8 cellular contexts compared by ENCODE assay signal in the genomic region with DNA sequence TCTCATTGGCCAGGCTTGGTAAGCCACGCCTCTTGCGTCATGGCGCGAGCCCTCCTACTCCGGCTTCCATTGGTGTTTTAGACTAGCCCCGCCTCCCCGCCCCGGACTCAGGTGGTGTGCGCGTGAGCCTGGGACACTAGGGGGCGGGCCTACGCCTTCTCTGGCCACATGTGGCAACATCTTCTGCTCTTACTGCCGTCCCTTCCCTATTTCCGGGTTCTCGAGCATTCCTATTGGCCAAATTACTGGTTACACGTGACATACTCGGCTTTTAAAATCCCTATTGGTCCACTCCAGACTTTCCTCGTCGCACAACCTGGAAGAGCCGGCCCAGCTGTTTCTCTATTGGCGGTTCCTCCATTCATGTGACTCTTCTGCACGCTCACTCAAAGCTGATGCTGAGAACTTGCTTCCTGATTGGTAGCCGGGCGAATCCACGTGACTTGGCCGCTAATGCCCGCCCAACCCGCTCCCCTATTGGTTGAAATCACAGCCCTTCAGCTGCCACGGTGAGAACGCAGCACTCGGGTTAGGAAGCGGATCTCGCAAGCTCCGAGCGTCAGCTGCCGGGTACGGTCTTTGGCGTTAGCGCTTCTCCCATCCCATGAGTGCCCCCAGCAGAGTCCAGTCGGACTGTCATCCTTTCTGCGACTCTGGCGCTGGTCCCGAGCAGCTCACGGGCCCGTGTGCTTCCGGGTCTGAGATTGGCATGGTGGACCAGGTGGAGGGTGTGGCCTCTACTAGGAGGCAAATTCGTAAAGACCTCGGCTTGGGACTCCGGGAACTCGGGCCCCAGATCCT. TPM values are rescaled to one million over a fixed set of nuclear protein-coding genes. Genes with fewer than 3 reads are reported as not detected.
DNase-seq lines count a peak whose midpoint lies in the region; ATAC-seq and TF ChIP-seq lines count a peak whose summit lies in the region.

A gene with protein sequence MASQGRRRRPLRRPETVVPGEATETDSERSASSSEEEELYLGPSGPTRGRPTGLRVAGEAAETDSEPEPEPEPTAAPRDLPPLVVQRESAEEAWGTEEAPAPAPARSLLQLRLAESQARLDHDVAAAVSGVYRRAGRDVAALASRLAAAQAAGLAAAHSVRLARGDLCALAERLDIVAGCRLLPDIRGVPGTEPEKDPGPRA (plus strand): TSS at position 523 of the 801 bp plus-strand sequence. CDS start 513 bp downstream, outside the sequence.

- TF ChIP-seq CTCF in coronary artery (IDR thresholded peaks at IDR 0.05): no peak

- no peaks in the 10 kb centered on the region for H3K27me3 Mint-ChIP-seq in activated CD4-positive, alpha-beta T cell treated with anti-CD3 and anti-CD28 coated beads, Interleukin-2, amount 10 ng/mL, durations not matched to agents 24 days and 14 days

- H3K9me3 Mint-ChIP-seq in activated CD4-positive, alpha-beta T cell treated with anti-CD3 and anti-CD28 coated beads, Interleukin-2, amount 10 ng/mL, durations not matched to agents 24 days and 14 days: no peaks in the 10 kb centered on the region

- H3K4me1 Mint-ChIP-seq in activated CD4-positive, alpha-beta T cell treated with anti-CD3 and anti-CD28 coated beads, Interleukin-2, amount 10 ng/mL, durations not matched to agents 24 days and 14 days: peaks cover 20% of the 10 kb centered on the region

- DNase-seq in C1 segment of cervical spinal cord (lab: John Stamatoyannopoulos, UW) (peak; percentile 93 to 100 (median 100)), NCI-H526 treated with DMSO at 0.1 percent for 48 hours (lab: John Stamatoyannopoulos, UW) (peak; percentile 100), coronary artery (ENCODE audit: low spot score) (peak; percentile 100), left colon (peak; percentile 100)
- DNase-seq in activated CD4-positive, alpha-beta T cell treated with anti-CD3 and anti-CD28 coated beads, Interleukin-2, amount 10 ng/mL, durations not matched to agents 24 days and 14 days: peak; percentile 100
- peak; percentile 100 for DNase-seq in stimulated activated CD4-positive, alpha-beta T cell treated with anti-CD3 and anti-CD28 coated beads, Interleukin-1b, Interleukin-23, amount 100 ng/mL, for 48 hours

- H3K27ac ChIP-seq in coronary artery: peak within 1 kb of the TSS; percentile 93 to 96

- peak within 1 kb of the TSS; percentile 93 for H3K27ac Mint-ChIP-seq in activated CD4-positive, alpha-beta T cell treated with anti-CD3 and anti-CD28 coated beads, Interleukin-2, amount 10 ng/mL, durations not matched to agents 24 days and 14 days

- H3K4me3 Mint-ChIP-seq in activated CD4-positive, alpha-beta T cell treated with anti-CD3 and anti-CD28 coated beads, Interleukin-2, amount 10 ng/mL, durations not matched to agents 24 days and 14 days: peak within 1 kb of the TSS; percentile 88

- H3K36me3 Mint-ChIP-seq in activated CD4-positive, alpha-beta T cell treated with anti-CD3 and anti-CD28 coated beads, Interleukin-2, amount 10 ng/mL, durations not matched to agents 24 days and 14 days (ENCODE audit: low read depth): peaks cover 14% of the 10 kb centered on the region

- H3K4me3 ChIP-seq in coronary artery: peak within 1 kb of the TSS; percentile 78

- intact Hi-C loops in activated CD4-positive, alpha-beta T cell treated with anti-CD3 and anti-CD28 coated beads, Interleukin-2, amount 10 ng/mL, durations not matched to agents 24 days and 14 days (cut with micrococcal nuclease): loop anchor here (1.0 to 2.0 kb wide), 6 partner anchors 70 to 406 kb away; a partner anchor contains a TSS
- intact Hi-C loops in left colon (cut with DNase I, micrococcal nuclease): loop anchor here in 1 of 2 donors (10.0 kb wide), 1 partner anchor 84 kb away; a partner anchor contains a TSS

- ATAC-seq in GM19324 (IDR thresholded peaks at IDR 0.05; ENCODE audit: low FRiP score, unreplicated experiment) (peak; percentile 87), HG03469 (IDR thresholded peaks at IDR 0.05; ENCODE audit: unreplicated experiment) (peak; percentile 66), left colon (peak; percentile 89)

RNA-seq across cellular contexts. Expression of the gene that starts here (rescaled TPM):
- 10.1 and 12.2 TPM in 2 replicates for total RNA-seq in activated CD4-positive, alpha-beta T cell treated with anti-CD3 and anti-CD28 coated beads, Interleukin-2, amount 10 ng/mL, durations not matched to agents 24 days and 14 days
- total RNA-seq in left colon: 10 to 100 TPM; 11.2 to 13.5 TPM

Comparison
In these comparisons a context has a peak if more than half of its experiments do, and no peak if none do; other contexts are left out.
1. Peak in every context shown above with its lines: DNase-seq, ATAC-seq, H3K4me3 ChIP-seq and H3K27ac ChIP-seq.